Comparison of ENCODE assay signal across 8 cellular contexts in genomic region chr7:144824360-144824759, GRCh38. TPM values are rescaled to one million over a fixed set of nuclear protein-coding genes. Genes with fewer than 3 reads are reported as not detected.
DNase-seq lines count a peak whose midpoint lies in the region; ATAC-seq and TF ChIP-seq lines count a peak whose summit lies in the region.

No MANE protein-coding gene starts in this region.

- no peaks in the 10 kb centered on the region for H3K27me3 ChIP-seq in kidney epithelial cell (ENCODE audit: control insufficient read depth, insufficient read depth, low read length)

- no peak for TF ChIP-seq CTCF in AG10803 (conservative IDR thresholded peaks at IDR 0.05; ENCODE audit: low read length)
- no peak for TF ChIP-seq CTCF in astrocyte of the spinal cord (IDR thresholded peaks at IDR 0.05; ENCODE audit: low read depth, low read length)
- no peak for TF ChIP-seq CTCF in kidney epithelial cell (IDR thresholded peaks at IDR 0.05; ENCODE audit: insufficient read depth, low read length, poor library complexity, severe bottlenecking)

- no peak overlapping the region for H3K4me3 ChIP-seq in AG10803 (ENCODE audit: low read length)
- no peak overlapping the region for H3K4me3 ChIP-seq in astrocyte of the spinal cord (ENCODE audit: low read depth, low read length)
- H3K4me3 ChIP-seq in kidney epithelial cell (ENCODE audit: low read depth, low read length): no peak overlapping the region

- ATAC-seq in GM21723 (IDR thresholded peaks at IDR 0.05; ENCODE audit: unreplicated experiment): no peak
- ATAC-seq in GM21786 (IDR thresholded peaks at IDR 0.05; ENCODE audit: unreplicated experiment): no peak

- DNase-seq in AG10803 (ENCODE audit: low read depth) (peak; percentile 77), HT1080 (ENCODE audit: low read depth) (peak; percentile 71), astrocyte of the spinal cord (ENCODE audit: low read depth, low spot score) (peak; percentile 81), kidney epithelial cell (ENCODE audit: low read depth) (peak; percentile 72), SK-N-DZ (ENCODE audit: low spot score) (no peak), HUDEP-2 (lab: John Stamatoyannopoulos, UW; ENCODE audit: unreplicated experiment in 76 of 76) (no peak)

- in situ Hi-C loops in astrocyte of the spinal cord (cut with HindIII; ENCODE audit: low sequenced_read_pairs): no loop called here

- no peaks in the 10 kb centered on the region for H3K36me3 ChIP-seq in kidney epithelial cell (ENCODE audit: control insufficient read depth, insufficient read depth, low read length)

RNA-seq across cellular contexts. Expression of gene TPK1, which starts 11.5 kb away (rescaled TPM):
- total RNA-seq in HT1080 (2014; rRNA removed; shearing (Covaris generic)): 5.9 and 9.0 TPM in 2 replicates
- 5.3 and 5.8 TPM in 2 replicates for polyA plus RNA-seq in HT1080 (2015; cell fraction: cytosol; rRNA removed)
- polyA plus RNA-seq in HT1080 (2015; cell fraction: nucleus; rRNA removed): 4.3 and 4.9 TPM in 2 replicates
- 3.8 and 4.0 TPM in 2 replicates for total RNA-seq in kidney epithelial cell
- polyA plus RNA-seq in SK-N-DZ (2014; cell fraction: cytosol; rRNA removed): 1.5 and 1.6 TPM in 2 replicates
- 0.46 and 0.61 TPM in 2 replicates for polyA plus RNA-seq in SK-N-DZ (2014; cell fraction: nucleus; rRNA removed)

Comparison
In these comparisons a context has a peak if more than half of its experiments do, and no peak if none do; other contexts are left out.
1. DNase-seq: peak in AG10803 (single experiment), HT1080 (single experiment), astrocyte of the spinal cord (single experiment) and kidney epithelial cell (single experiment); none in SK-N-DZ (single experiment) and HUDEP-2 (0 of 76).